8 cellular contexts compared by ENCODE assay signal in the genomic region with DNA sequence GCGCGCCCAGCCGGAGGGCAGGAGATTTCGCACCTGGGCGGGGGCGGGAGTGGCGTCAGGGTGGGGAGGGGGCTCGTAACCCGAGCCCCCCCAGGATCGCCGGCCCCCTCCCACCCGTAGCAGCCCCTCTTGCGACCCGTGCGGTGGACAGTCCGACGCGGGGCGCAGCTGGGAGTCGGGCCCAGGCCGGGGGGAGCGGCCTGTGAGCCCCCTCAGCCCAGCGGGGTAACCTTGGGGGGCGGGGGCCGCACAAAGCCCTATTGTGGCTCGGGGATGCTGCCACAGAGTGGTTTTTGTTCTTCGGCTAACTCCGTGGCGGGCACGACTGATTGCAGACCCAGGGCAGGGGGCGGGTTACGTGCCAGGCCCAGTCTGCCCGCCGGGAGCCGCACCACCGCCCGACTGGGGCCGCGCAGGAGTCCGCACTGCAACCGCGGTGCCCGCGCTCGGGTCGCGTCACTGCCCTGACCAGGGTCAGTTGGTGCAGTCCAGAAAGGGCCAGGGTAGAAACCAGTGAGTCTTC. TPM values are rescaled to one million over a fixed set of nuclear protein-coding genes. Genes with fewer than 3 reads are reported as not detected.
DNase-seq lines count a peak whose midpoint lies in the region; ATAC-seq and TF ChIP-seq lines count a peak whose summit lies in the region.

No MANE protein-coding gene starts in this region.

- peaks cover under 1% of the 10 kb centered on the region for H3K79me2 ChIP-seq in osteoblast (ENCODE audit: insufficient read depth, low read length)

- no peak overlapping the region for H3K27ac ChIP-seq in AG04450 (ENCODE audit: low read depth, low read length)
- peak overlapping the region; percentile 80 for H3K27ac ChIP-seq in cardiac muscle cell
- H3K27ac ChIP-seq in osteoblast (ENCODE audit: low read depth, low read length), result no peak overlapping the region

- H3K4me2 ChIP-seq in osteoblast (ENCODE audit: insufficient read depth, low read length), result peak overlapping the region; percentile 71

- ATAC-seq in HG03097 (IDR thresholded peaks at IDR 0.05; ENCODE audit: low FRiP score, unreplicated experiment), result no peak
- ATAC-seq in GM21737 (IDR thresholded peaks at IDR 0.05; ENCODE audit: unreplicated experiment), result no peak

- H3K9me3 Mint-ChIP-seq in activated naive CD4-positive, alpha-beta T cell treated with anti-CD3 and anti-CD28 coated beads, Interleukin-2, amount 10 ng/mL, durations not matched to agents 7 days and 5 days, result no peaks in the 10 kb centered on the region

- TF ChIP-seq CTCF in AG04450 (IDR thresholded peaks at IDR 0.05; ENCODE audit: low read depth, low read length) (no peak), cardiac muscle cell (IDR thresholded peaks at IDR 0.05; ENCODE audit: low read depth, low read length) (no peak), osteoblast (IDR thresholded peaks at IDR 0.05; ENCODE audit: extremely low read depth, low read depth, low read length) (no peak)

- H3K4me3 Mint-ChIP-seq in activated naive CD4-positive, alpha-beta T cell treated with anti-CD3 and anti-CD28 coated beads, Interleukin-2, amount 10 ng/mL, durations not matched to agents 7 days and 5 days, result peak overlapping the region; percentile 82

- no peaks in the 10 kb centered on the region for H3K9me3 ChIP-seq in AG04450 (ENCODE audit: control insufficient read depth, insufficient read depth, low read length)
- H3K9me3 ChIP-seq in cardiac muscle cell (ENCODE audit: low read depth), result no peaks in the 10 kb centered on the region
- H3K9me3 ChIP-seq in osteoblast (ENCODE audit: low read depth, low read length), result no peaks in the 10 kb centered on the region

- CTCF ChIA-PET in AG04450 (lab: Charles Lee), result interaction anchor here (0.6 to 5.8 kb wide), 8 partner anchors 8 to 183 kb away, joined by 3 to 84 read pairs (median 7); a partner anchor contains a TSS
- CTCF ChIA-PET in activated naive CD4-positive, alpha-beta T cell treated with anti-CD3 and anti-CD28 coated beads, Interleukin-2, amount 10 ng/mL, durations not matched to agents 7 days and 5 days (lab: Charles Lee), result interaction anchor here (0.8 to 13.8 kb wide), 9 partner anchors 21 to 184 kb away, joined by 3 to 178 read pairs (median 4); no protein-coding TSS in a partner anchor

- H2AFZ ChIP-seq in osteoblast (ENCODE audit: low read length), result peak overlapping the region; percentile 0

- H3K4me3 ChIP-seq in AG04450 (ENCODE audit: low read depth, low read length) (peak overlapping the region; percentile 61), cardiac muscle cell (peak overlapping the region; percentile 34), osteoblast (ENCODE audit: insufficient read depth, low read length) (peak overlapping the region; percentile 80)

- POLR2A ChIA-PET in AG04450 (lab: Yijun Ruan, JAX), result interaction anchor here (0.9 to 2.4 kb wide), 4 partner anchors 19 to 183 kb away, joined by 3 to 17 read pairs (median 3); a partner anchor contains a TSS

- peaks cover 46% of the 10 kb centered on the region for H3K27me3 Mint-ChIP-seq in activated naive CD4-positive, alpha-beta T cell treated with anti-CD3 and anti-CD28 coated beads, Interleukin-2, amount 10 ng/mL, durations not matched to agents 7 days and 5 days

- H3K36me3 ChIP-seq in cardiac muscle cell, result no peaks in the 10 kb centered on the region
- H3K36me3 ChIP-seq in osteoblast (ENCODE audit: insufficient read depth, low read length), result no peaks in the 10 kb centered on the region

- no peak for DNase-seq in AG04450 (ENCODE audit: low read depth, low spot score)
- peak; percentile 60 for DNase-seq in HuH-7 (ENCODE audit: low spot score)
- peak; percentile 54 for DNase-seq in activated naive CD4-positive, alpha-beta T cell treated with anti-CD3 and anti-CD28 coated beads, Interleukin-2, amount 10 ng/mL, durations not matched to agents 7 days and 5 days
- peak in 1 of 2 donors; percentile 37 for DNase-seq in cardiac muscle cell (ENCODE audit: low read depth in 1 of 2, low spot score in 1 of 2)
- peak; percentile 81 for DNase-seq in osteoblast (ENCODE audit: insufficient read length, low spot score, missing footprints)
- DNase-seq in SKM-1 (lab: John Stamatoyannopoulos, UW; ENCODE audit: unreplicated experiment), result no peak

- H4K20me1 ChIP-seq in osteoblast (ENCODE audit: insufficient read depth, low read length), result no peaks in the 10 kb centered on the region

- peaks cover 1% of the 10 kb centered on the region for H3K36me3 Mint-ChIP-seq in activated naive CD4-positive, alpha-beta T cell treated with anti-CD3 and anti-CD28 coated beads, Interleukin-2, amount 10 ng/mL, durations not matched to agents 7 days and 5 days

- H3K27ac Mint-ChIP-seq in activated naive CD4-positive, alpha-beta T cell treated with anti-CD3 and anti-CD28 coated beads, Interleukin-2, amount 10 ng/mL, durations not matched to agents 7 days and 5 days, result peak overlapping the region; percentile 98

- H3K4me1 ChIP-seq in cardiac muscle cell (ENCODE audit: low read depth) (peaks cover 15% of the 10 kb centered on the region), osteoblast (ENCODE audit: insufficient read depth, low read length) (peaks cover 16% of the 10 kb centered on the region)

- H3K27me3 ChIP-seq in AG04450 (ENCODE audit: control insufficient read depth, insufficient read depth, low read length) (peaks cover 12% of the 10 kb centered on the region), cardiac muscle cell (peaks cover 7% of the 10 kb centered on the region), osteoblast (ENCODE audit: insufficient read depth, low read length) (peaks cover 3% of the 10 kb centered on the region)

- peaks cover 41% of the 10 kb centered on the region for H3K4me1 Mint-ChIP-seq in activated naive CD4-positive, alpha-beta T cell treated with anti-CD3 and anti-CD28 coated beads, Interleukin-2, amount 10 ng/mL, durations not matched to agents 7 days and 5 days

RNA-seq across cellular contexts. Expression of a gene that starts 4.2 kb away (rescaled TPM):
- polyA plus RNA-seq in AG04450 (2011; rRNA removed) (40.0 and 46.7 TPM in 2 replicates), cardiac muscle cell (138 and 140 TPM in 2 replicates)
- polyA minus RNA-seq in AG04450 (2011; rRNA and poly(A)+ RNA removed), result 47.7 and 56.2 TPM in 2 replicates
- total RNA-seq in cardiac muscle cell (117 and 119 TPM in 2 replicates), osteoblast (37.4 and 39.8 TPM in 2 replicates)

RNA-seq across cellular contexts. Expression of a gene that starts 10.6 kb away (rescaled TPM):
- not detected in 2 replicates for polyA plus RNA-seq in AG04450 (2011; rRNA removed)
- 0.26 TPM in 1 of 2 replicates, not detected in the other for polyA minus RNA-seq in AG04450 (2011; rRNA and poly(A)+ RNA removed)
- 0.14 and 0.39 TPM in 2 replicates for total RNA-seq in cardiac muscle cell
- 0.45 TPM in 1 of 2 replicates, not detected in the other for polyA plus RNA-seq in cardiac muscle cell
- not detected in 2 replicates for total RNA-seq in osteoblast

RNA-seq across cellular contexts. Expression of a gene that starts 26.1 kb away (rescaled TPM):
- 47.8 and 63.2 TPM in 2 replicates for polyA plus RNA-seq in AG04450 (2011; rRNA removed)
- 42.8 and 48.7 TPM in 2 replicates for polyA minus RNA-seq in AG04450 (2011; rRNA and poly(A)+ RNA removed)
- total RNA-seq in cardiac muscle cell, result 69.5 and 71.0 TPM in 2 replicates
- polyA plus RNA-seq in cardiac muscle cell, result 73.3 and 75.4 TPM in 2 replicates
- 32.9 and 34.2 TPM in 2 replicates for total RNA-seq in osteoblast

RNA-seq across cellular contexts. Expression of a gene that starts 30.3 kb away (rescaled TPM):
- polyA plus RNA-seq in AG04450 (2011; rRNA removed), result 970 and 991 TPM in 2 replicates
- 207 and 211 TPM in 2 replicates for polyA minus RNA-seq in AG04450 (2011; rRNA and poly(A)+ RNA removed)
- total RNA-seq in cardiac muscle cell, result 435 and 511 TPM in 2 replicates
- polyA plus RNA-seq in cardiac muscle cell, result 548 and 553 TPM in 2 replicates
- 323 and 324 TPM in 2 replicates for total RNA-seq in osteoblast

RNA-seq across cellular contexts. Expression of a gene that starts 54.4 kb away (rescaled TPM):
- polyA plus RNA-seq in AG04450 (2011; rRNA removed) (44.6 and 45.9 TPM in 2 replicates), cardiac muscle cell (11.4 and 12.9 TPM in 2 replicates)
- polyA minus RNA-seq in AG04450 (2011; rRNA and poly(A)+ RNA removed), result 149 and 169 TPM in 2 replicates
- total RNA-seq in cardiac muscle cell (43.7 and 53.0 TPM in 2 replicates), osteoblast (50.3 and 56.0 TPM in 2 replicates)

Comparison
In these comparisons a context has a peak if more than half of its experiments do, and no peak if none do; other contexts are left out.
1. DNase-seq: peak in HuH-7 (single experiment), activated naive CD4-positive, alpha-beta T cell treated with anti-CD3 and anti-CD28 coated beads, Interleukin-2, amount 10 ng/mL, durations not matched to agents 7 days and 5 days (single experiment) and osteoblast (single experiment); none in AG04450 (single experiment) and SKM-1 (single experiment).
2. Peak in every context shown above with its lines, with median percentiles within 50 percentile points of each other: H3K4me3 ChIP-seq.